19 cellular contexts compared by ENCODE assay signal in the genomic region with DNA sequence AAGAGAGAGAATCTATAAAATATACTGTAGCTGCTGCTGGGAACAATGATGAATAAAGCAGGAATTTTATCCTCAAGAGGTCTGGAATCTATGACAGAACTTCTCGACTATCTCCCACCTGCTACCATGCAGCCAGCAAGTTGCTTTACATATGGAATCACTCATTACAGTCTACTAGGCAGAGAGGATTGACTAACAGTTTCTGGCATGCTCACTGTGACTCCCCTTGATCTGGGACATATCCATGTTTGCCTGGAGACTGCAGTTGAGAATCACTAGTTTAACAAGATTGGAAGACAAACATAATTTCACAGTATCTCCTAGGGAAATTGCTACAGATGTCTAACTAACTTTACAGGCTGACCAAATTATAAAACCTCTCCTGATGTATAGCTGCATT. TPM values are rescaled to one million over a fixed set of nuclear protein-coding genes. Genes with fewer than 3 reads are reported as not detected.
DNase-seq lines count a peak whose midpoint lies in the region; ATAC-seq and TF ChIP-seq lines count a peak whose summit lies in the region.
"Had no signal": no experiment of that assay in that cellular context is flagged by ENCODE, and none has a peak within 500 bp of the region (broad histone marks: within the 10 kb centered on the region; RNA-seq: fewer than 3 reads in every experiment).

No MANE protein-coding gene starts in this region.

- no peaks in the 10 kb centered on the region; a peak in 1 of 4 replicates for H3K4me1 ChIP-seq in SK-N-SH (ENCODE audit: control insufficient read depth in 1 of 2, insufficient read depth in 2 of 2, low read depth in 1 of 2, low read length in 1 of 2)
- H3K4me1 ChIP-seq in tibial artery, result no peaks in the 10 kb centered on the region
- H3K4me1 ChIP-seq: prostate gland had no signal

- no peaks in the 10 kb centered on the region for H3K79me2 ChIP-seq in SK-N-SH (ENCODE audit: insufficient read depth)

- WGBS in SK-N-SH (ENCODE audit: low lambda C conversion rate), result 17% methylated on average over 1 of the region's 1 CpG

- H3K9me3 ChIP-seq in SK-N-SH (no peaks in the 10 kb centered on the region), tibial artery (no peaks in the 10 kb centered on the region)
- H3K9me3 ChIP-seq: prostate gland had no signal

- no peak overlapping the region for H3K27ac ChIP-seq in SK-N-SH (ENCODE audit: low read depth in 2 of 2, low read length in 1 of 2)
- peak overlapping the region; percentile 65 for H3K27ac ChIP-seq in caudate nucleus (ENCODE audit: low read depth, low read length)
- no peak overlapping the region for H3K27ac ChIP-seq in tibial artery
- H3K27ac ChIP-seq: HL-60, prostate gland had no signal

- H3F3A ChIP-seq in SK-N-SH (replicated peaks; ENCODE audit: insufficient read depth), result no peaks in the 10 kb centered on the region

- TF ChIP-seq CTCF in SK-N-SH (IDR thresholded peaks at IDR 0.05) (no peak), tibial artery (IDR thresholded peaks at IDR 0.05) (no peak)

- no peaks in the 10 kb centered on the region for H4K20me1 ChIP-seq in SK-N-SH (ENCODE audit: insufficient read depth)

- H3K36me3 ChIP-seq in SK-N-SH (replicated peaks in 1 of 2; ENCODE audit: control insufficient read depth in 1 of 2, insufficient read depth in 2 of 2, low read length in 1 of 2) (no peaks in the 10 kb centered on the region), tibial artery (no peaks in the 10 kb centered on the region)
- H3K36me3 ChIP-seq: prostate gland had no signal

- H3K4me2 ChIP-seq in SK-N-SH, result no peak overlapping the region
- H3K4me2 ChIP-seq: smooth muscle cell had no signal

- intact Hi-C loops in tibial artery (cut with DNase I; ENCODE audit: low total_unique reads), result no loop called here

- no peak overlapping the region for H3K9ac ChIP-seq in SK-N-SH

- CTCF ChIA-PET in SK-N-SH (lab: Yijun Ruan, JAX), result interaction anchor here (2.2 kb wide), 1 partner anchor 13 kb away, joined by 10 read pairs; the partner anchor contains the start of gene GPR37

- POLR2A ChIA-PET in SK-N-SH (lab: Yijun Ruan, JAX), result no interaction called here

- H3K9me2 ChIP-seq in SK-N-SH, result no peaks in the 10 kb centered on the region

- H3K27me3 ChIP-seq in SK-N-SH (ENCODE audit: insufficient read depth) (no peaks in the 10 kb centered on the region), tibial artery (no peaks in the 10 kb centered on the region)

- no peak for TF ChIP-seq EP300 in SK-N-SH (IDR thresholded peaks at IDR 0.05; ENCODE audit: borderline replicate concordance in 1 of 2, low read depth in 1 of 2, low read length in 1 of 2)

- TF ChIP-seq RAD21 in SK-N-SH (IDR thresholded peaks at IDR 0.05; ENCODE audit: low read length), result no peak

- no peak overlapping the region for H3K4me3 ChIP-seq in SK-N-SH (ENCODE audit: low read depth in 2 of 2, low read length in 1 of 2)
- no peak overlapping the region for H3K4me3 ChIP-seq in tibial artery
- H3K4me3 ChIP-seq: prostate gland, smooth muscle cell had no signal

- DNase-seq in SK-N-SH, result no peak
- DNase-seq in caudate nucleus (lab: John Stamatoyannopoulos, UW), result peak in 1 of 61 donors; percentile 7
- DNase-seq in kidney tubule cell (ENCODE audit: low spot score), result peak; percentile 10
- DNase-seq in tibial artery, result no peak
- DNase-seq in NCI-H510A (lab: John Stamatoyannopoulos, UW), result no peak
- DNase-seq: 8988T; activated CD4-positive, alpha-beta T cell treated with anti-CD3 and anti-CD28 coated beads, Interleukin-2, amount 50 U/mL, for 48 hours; activated gamma-delta T cell; Calu3; left colon; MM.1S; SIG-M5; stimulated activated CD4-positive, alpha-beta T cell treated with anti-CD3 and anti-CD28 coated beads, Interleukin-4, amount 100 ng/mL, for 1 hour had no signal

- no peak overlapping the region for H2AFZ ChIP-seq in SK-N-SH (ENCODE audit: low read depth)

- ATAC-seq in SK-N-SH treated with all-trans-retinoic acid at 6 μM for 48 hours (no peak), GM18511 (IDR thresholded peaks at IDR 0.05; ENCODE audit: unreplicated experiment) (no peak), HG03565 (IDR thresholded peaks at IDR 0.05; ENCODE audit: unreplicated experiment) (no peak)
- ATAC-seq: left colon had no signal

TF ChIP-seq in SK-N-SH treated with all-trans-retinoic acid at 6 μM for 48 hours, 23 proteins besides CTCF, POLR2A, EP300 and RAD21:
- TF ChIP-seq ISL1 (CRISPR knock-in tag; IDR thresholded peaks at IDR 0.05) (peak; percentile 66), CSDC2 (CRISPR knock-in tag; IDR thresholded peaks at IDR 0.05) (no peak), SNAI2 (CRISPR knock-in tag; IDR thresholded peaks at IDR 0.05) (peak; percentile 56; the same call in 1 of the 2 replicates)

TF ChIP-seq in SK-N-SH, 30 proteins besides CTCF, POLR2A, EP300 and RAD21:
- TF ChIP-seq FOSL2 (IDR thresholded peaks at IDR 0.05; ENCODE audit: borderline replicate concordance, low read depth), result no peak
TF ChIP-seq in SK-N-SH: peak in this region for 0.

RNA-seq across cellular contexts. Expression of gene GPR37, which starts 13.3 kb away (rescaled TPM):
- 0.03 TPM in 1 of 2 replicates, not detected in the other for polyA plus RNA-seq in SK-N-SH (2012; rRNA removed)
- 0.03 and 0.05 TPM in 2 replicates for polyA plus RNA-seq in SK-N-SH (2012; cell fraction: cytosol; rRNA removed)
- polyA plus RNA-seq in SK-N-SH (2012; cell fraction: nucleus; rRNA removed), result 0.02 TPM in 1 of 2 replicates, not detected in the other
